27 cellular contexts compared by ENCODE assay signal in genomic region chr3:51717446-51717845, GRCh38. TPM values are rescaled to one million over a fixed set of nuclear protein-coding genes. Genes with fewer than 3 reads are reported as not detected.
"Had no signal": no experiment of that assay in that cellular context is flagged by ENCODE, and none has a peak within 500 bp of the region (broad histone marks: within the 10 kb centered on the region; RNA-seq: fewer than 3 reads in every experiment).

No MANE protein-coding gene starts in this region.

- H3K9me3 Mint-ChIP-seq: activated naive CD4-positive, alpha-beta T cell treated with anti-CD3 and anti-CD28 coated beads, Interleukin-2, amount 50 U/mL, for 24 hours; effector memory CD8-positive, alpha-beta T cell; naive thymus-derived CD8-positive, alpha-beta T cell; stimulated activated memory B cell treated with anti-CD40 and anti-IgM and Interleukin-4, amounts not matched to agents 10 μg/mL and 1 μg/mL and 100 μg/mL, for 72 hours had no signal

- H3K27ac ChIP-seq: adrenal gland, ascending aorta, brain microvascular endothelial cell, heart right ventricle, left lung, neutrophil, pancreas, SK-N-MC, stomach, suprapubic skin, tibial nerve, VCaP had no signal

- H3K9me3 ChIP-seq: adrenal gland, ascending aorta, heart right ventricle, left lung, neutrophil, pancreas, stomach, suprapubic skin, tibial nerve had no signal

- DNase-seq: activated CD4-positive, alpha-beta T cell treated with anti-CD3 and anti-CD28 coated beads for 36 hours; activated CD4-positive, alpha-beta T cell treated with anti-CD3 and anti-CD28 coated beads, Interleukin-2, amount 50 U/mL, for 4 hours; activated gamma-delta T cell treated with Interleukin-2 at 50 U/mL for 16 hours; activated T-cell treated with anti-CD3 and anti-CD28 coated beads, Interleukin-2, amount 50 U/mL, for 1 hour; brain microvascular endothelial cell; effector memory CD8-positive, alpha-beta T cell; heart right ventricle; left lung; naive thymus-derived CD8-positive, alpha-beta T cell; right cardiac atrium; stimulated activated CD4-positive, alpha-beta T cell treated with anti-CD3 and anti-CD28 coated beads, Interleukin-12 subunit alpha, Interleukin-12 subunit beta, amount 100 ng/mL, for 4 hours; stomach had no signal

- H3K4me3 Mint-ChIP-seq: activated CD4-positive, alpha-beta T cell treated with anti-CD3 and anti-CD28 coated beads for 36 hours; activated naive CD4-positive, alpha-beta T cell treated with anti-CD3 and anti-CD28 coated beads, Interleukin-2, amount 50 U/mL, for 24 hours; effector memory CD8-positive, alpha-beta T cell; naive thymus-derived CD8-positive, alpha-beta T cell; stimulated activated memory B cell treated with anti-CD40 and anti-IgM and Interleukin-4, amounts not matched to agents 10 μg/mL and 1 μg/mL and 100 μg/mL, for 72 hours had no signal

- H3K4me1 ChIP-seq: adrenal gland, ascending aorta, left lung, pancreas, suprapubic skin, tibial nerve had no signal

- H3K27me3 ChIP-seq: adrenal gland, ascending aorta, brain microvascular endothelial cell, heart right ventricle, left lung, neutrophil, pancreas, suprapubic skin, tibial nerve had no signal

- H3K27ac Mint-ChIP-seq: activated CD4-positive, alpha-beta T cell treated with anti-CD3 and anti-CD28 coated beads for 36 hours; activated naive CD4-positive, alpha-beta T cell treated with anti-CD3 and anti-CD28 coated beads, Interleukin-2, amount 50 U/mL, for 24 hours; effector memory CD8-positive, alpha-beta T cell; stimulated activated memory B cell treated with anti-CD40 and anti-IgM and Interleukin-4, amounts not matched to agents 10 μg/mL and 1 μg/mL and 100 μg/mL, for 72 hours had no signal

- H3K4me3 ChIP-seq: adrenal gland, ascending aorta, heart right ventricle, left lung, lung, pancreas, SK-N-MC, stomach, suprapubic skin, tibial nerve had no signal

- FAIRE-seq: colon, pancreas had no signal

- H3K27me3 Mint-ChIP-seq: activated CD4-positive, alpha-beta T cell treated with anti-CD3 and anti-CD28 coated beads for 36 hours; activated naive CD4-positive, alpha-beta T cell treated with anti-CD3 and anti-CD28 coated beads, Interleukin-2, amount 50 U/mL, for 24 hours; effector memory CD8-positive, alpha-beta T cell; naive thymus-derived CD8-positive, alpha-beta T cell; stimulated activated memory B cell treated with anti-CD40 and anti-IgM and Interleukin-4, amounts not matched to agents 10 μg/mL and 1 μg/mL and 100 μg/mL, for 72 hours had no signal

- H3K36me3 ChIP-seq: adrenal gland, ascending aorta, brain microvascular endothelial cell, heart right ventricle, left lung, neutrophil, pancreas, stomach, suprapubic skin had no signal

- H3K36me3 Mint-ChIP-seq: activated naive CD4-positive, alpha-beta T cell treated with anti-CD3 and anti-CD28 coated beads, Interleukin-2, amount 50 U/mL, for 24 hours; stimulated activated memory B cell treated with anti-CD40 and anti-IgM and Interleukin-4, amounts not matched to agents 10 μg/mL and 1 μg/mL and 100 μg/mL, for 72 hours had no signal

- ATAC-seq: activated CD4-positive, alpha-beta T cell treated with anti-CD3 and anti-CD28 coated beads for 36 hours; effector memory CD8-positive, alpha-beta T cell; heart right ventricle; left lung; naive thymus-derived CD8-positive, alpha-beta T cell; pancreas; right cardiac atrium; stimulated activated memory B cell treated with anti-CD40 and anti-IgM and Interleukin-4, amounts not matched to agents 10 μg/mL and 1 μg/mL and 100 μg/mL, for 72 hours had no signal

RNA-seq across cellular contexts. Expression of gene GRM2, which starts 10.6 kb away (rescaled TPM):
- total RNA-seq: ascending aorta, kidney epithelial cell, pulmonary artery endothelial cell, skeletal muscle tissue had no signal
